ENCODE assay signal across 9 cellular contexts in the genomic region with DNA sequence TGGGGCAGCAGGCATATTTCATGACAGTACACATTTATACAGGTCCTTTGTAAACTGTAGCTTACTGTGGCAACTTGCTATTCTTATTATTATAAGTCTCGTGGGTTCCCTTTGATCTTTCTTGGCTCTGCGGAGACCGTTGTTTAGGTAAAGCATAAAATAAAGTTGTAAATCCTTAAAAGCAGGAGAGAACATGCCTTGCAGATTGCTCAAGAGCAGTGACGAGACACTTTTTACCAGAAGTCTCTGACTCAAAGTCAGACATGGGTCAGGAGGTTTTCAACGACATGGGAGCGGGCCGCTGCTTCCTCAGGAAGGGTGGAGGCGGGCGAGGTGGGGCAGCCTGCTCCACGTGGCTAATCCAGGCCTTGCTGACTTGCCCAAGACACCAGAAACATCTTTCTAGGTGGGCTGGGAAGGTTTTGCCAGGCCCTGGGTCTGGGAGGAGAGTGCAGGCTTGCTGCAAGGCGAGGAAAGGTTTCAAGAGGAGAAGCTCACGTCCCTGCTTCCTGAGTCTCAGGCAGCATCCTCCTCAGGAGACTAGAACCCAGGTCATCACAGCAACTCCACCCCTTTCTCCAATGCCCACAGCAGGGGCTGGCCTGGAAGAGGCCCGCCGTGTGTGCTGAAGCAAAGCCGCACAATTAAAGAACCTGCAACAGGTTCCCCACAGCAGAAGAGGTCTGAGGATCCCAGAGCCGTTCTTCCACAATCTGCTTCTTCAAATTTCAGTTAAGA. TPM values are rescaled to one million over a fixed set of nuclear protein-coding genes. Genes with fewer than 3 reads are reported as not detected.
DNase-seq lines count a peak whose midpoint lies in the region; ATAC-seq and FAIRE-seq lines count a peak whose summit lies in the region.
"Had no signal": no experiment of that assay in that cellular context is flagged by ENCODE, and none has a peak within 500 bp of the region (broad histone marks: within the 10 kb centered on the region; RNA-seq: fewer than 3 reads in every experiment).

No MANE protein-coding gene starts in this region.

- H3K4me3 ChIP-seq in BLaER1 treated with 17β-estradiol and CSF1 and Interleukin-3, amounts not matched to agents 10 nM and 100 nM, result peak overlapping the region in 4 of 10 experiments; percentile 9 to 42 (median 21); a peak in 3 of 20 replicates
- no peak overlapping the region for H3K4me3 ChIP-seq in naive thymus-derived CD4-positive, alpha-beta T cell (ENCODE audit: low read length)
- H3K4me3 ChIP-seq in small intestine (ENCODE audit: low read depth in 1 of 2, low read length in 2 of 2), result no peak overlapping the region

- H3K9me3 ChIP-seq in BLaER1 treated with 17β-estradiol and CSF1 and Interleukin-3, amounts not matched to agents 10 nM and 100 nM (replicated peaks in 1 of 11), result no peaks in the 10 kb centered on the region
- no peaks in the 10 kb centered on the region for H3K9me3 ChIP-seq in naive thymus-derived CD4-positive, alpha-beta T cell (ENCODE audit: control insufficient read depth in 2 of 3, low read length in 3 of 3)
- H3K9me3 ChIP-seq in small intestine (ENCODE audit: control insufficient read depth, low read depth), result no peaks in the 10 kb centered on the region

- H3K4me1 Mint-ChIP-seq in naive thymus-derived CD4-positive, alpha-beta T cell, result peaks cover 26 to 50% (median 38%) of the 10 kb centered on the region in 7 donors

- POLR2A ChIA-PET in naive thymus-derived CD4-positive, alpha-beta T cell (lab: Charles Lee), result interaction anchor here (0.9 kb wide), 1 partner anchor 131 kb away, joined by 3 read pairs; no protein-coding TSS in a partner anchor

- H3K27me3 Mint-ChIP-seq in naive thymus-derived CD4-positive, alpha-beta T cell, result peaks cover 0 to 2% (median 0%) of the 10 kb centered on the region in 5 donors

- peaks cover 0 to 49% (median 32%) of the 10 kb centered on the region in 11 experiments; a peak in 16 of 22 replicates for H3K36me3 ChIP-seq in BLaER1 treated with 17β-estradiol and CSF1 and Interleukin-3, amounts not matched to agents 10 nM and 100 nM
- no peaks in the 10 kb centered on the region for H3K36me3 ChIP-seq in naive thymus-derived CD4-positive, alpha-beta T cell (ENCODE audit: control insufficient read depth in 2 of 3, insufficient read depth in 3 of 3, low read length in 3 of 3)
- H3K36me3 ChIP-seq in small intestine (ENCODE audit: control insufficient read depth in 2 of 2, insufficient read depth in 2 of 2, low read length in 2 of 2), result peaks cover 2 to 8% of the 10 kb centered on the region in 2 donors

- H3K36me3 Mint-ChIP-seq in naive thymus-derived CD4-positive, alpha-beta T cell, result peaks cover 6 to 30% (median 10%) of the 10 kb centered on the region in 5 donors
- H3K36me3 Mint-ChIP-seq: brain had no signal

- no peaks in the 10 kb centered on the region for H3K27me3 ChIP-seq in BLaER1 treated with 17β-estradiol and CSF1 and Interleukin-3, amounts not matched to agents 10 nM and 100 nM
- no peaks in the 10 kb centered on the region for H3K27me3 ChIP-seq in naive thymus-derived CD4-positive, alpha-beta T cell (ENCODE audit: control insufficient read depth in 2 of 2, insufficient read depth in 2 of 2, low read length in 2 of 2)
- H3K27me3 ChIP-seq in small intestine (ENCODE audit: control insufficient read depth in 2 of 2, insufficient read depth in 2 of 2, low read length in 2 of 2), result no peaks in the 10 kb centered on the region

- H4K20me1 ChIP-seq in BLaER1 treated with 17β-estradiol and CSF1 and Interleukin-3, amounts not matched to agents 10 nM and 100 nM, result no peaks in the 10 kb centered on the region

- peaks cover 20 to 99% (median 78%) of the 10 kb centered on the region in 10 experiments for H3K4me1 ChIP-seq in BLaER1 treated with 17β-estradiol and CSF1 and Interleukin-3, amounts not matched to agents 10 nM and 100 nM
- H3K4me1 ChIP-seq in naive thymus-derived CD4-positive, alpha-beta T cell (ENCODE audit: control insufficient read depth in 2 of 2, insufficient read depth in 2 of 2, low read length in 2 of 2), result peaks cover 3 to 4% of the 10 kb centered on the region in 2 donors
- H3K4me1 ChIP-seq in small intestine (ENCODE audit: control insufficient read depth in 2 of 2, insufficient read depth in 1 of 2, low read depth in 1 of 2, low read length in 1 of 2), result peaks cover 0 to 4% of the 10 kb centered on the region in 2 donors

- intact Hi-C loops in naive thymus-derived CD4-positive, alpha-beta T cell (cut with micrococcal nuclease), result no loop called here

- H3K4me3 Mint-ChIP-seq in naive thymus-derived CD4-positive, alpha-beta T cell, result peak overlapping the region in 5 of 10 donors; percentile 26 to 56 (median 46)

- FAIRE-seq in small intestine (lab: Jason Lieb, UNC), result no peak

- peak overlapping the region; percentile 53 to 99 (median 95) for H3K4me2 ChIP-seq in BLaER1 treated with 17β-estradiol and CSF1 and Interleukin-3, amounts not matched to agents 10 nM and 100 nM

- peak overlapping the region; percentile 51 to 85 (median 74); a peak in 21 of 22 replicates for H3K9ac ChIP-seq in BLaER1 treated with 17β-estradiol and CSF1 and Interleukin-3, amounts not matched to agents 10 nM and 100 nM

- H3K9me3 Mint-ChIP-seq in naive thymus-derived CD4-positive, alpha-beta T cell, result no peaks in the 10 kb centered on the region
- H3K9me3 Mint-ChIP-seq: brain had no signal

- ATAC-seq in naive thymus-derived CD4-positive, alpha-beta T cell, result peak; percentile 80
- ATAC-seq in GM21390 (IDR thresholded peaks at IDR 0.05; ENCODE audit: unreplicated experiment), result no peak

- CTCF ChIA-PET in naive thymus-derived CD4-positive, alpha-beta T cell (lab: Charles Lee), result no interaction called here

- DNase-seq in NCI-H460 (ENCODE audit: extremely low read depth, low read depth) (peak; percentile 52), dedifferentiated amniotic fluid mesenchymal stem cell (ENCODE audit: extremely low spot score) (peak; percentile 18), NCI-H2081 treated with DMSO at 0.1 percent for 48 hours (lab: John Stamatoyannopoulos, UW) (no peak), small intestine (no peak), NCI-H1930 (lab: John Stamatoyannopoulos, UW) (no peak)
- peak in 1 of 9 donors; percentile 23 for DNase-seq in naive thymus-derived CD4-positive, alpha-beta T cell

- H3K27ac Mint-ChIP-seq in naive thymus-derived CD4-positive, alpha-beta T cell, result peak overlapping the region in 2 of 9 donors; percentile 19 to 81

- WGBS in small intestine, 3 donors, result 65 to 83% (median 74%) methylated on average over 16 of the region's 16 CpGs

- peak overlapping the region; percentile 75 to 97 (median 85) for H3K27ac ChIP-seq in BLaER1 treated with 17β-estradiol and CSF1 and Interleukin-3, amounts not matched to agents 10 nM and 100 nM
- no peak overlapping the region for H3K27ac ChIP-seq in naive thymus-derived CD4-positive, alpha-beta T cell (ENCODE audit: low read depth, low read length)
- H3K27ac ChIP-seq in small intestine (ENCODE audit: low read depth in 1 of 2, low read length in 1 of 2), result peak overlapping the region in 1 of 2 donors; percentile 1

RNA-seq across cellular contexts. Expression of a gene that starts 6.5 kb away (rescaled TPM):
- 12.6 and 14.5 TPM in 2 replicates for total RNA-seq in NCI-H460 (2014; rRNA removed; shearing (Covaris generic))
- 27.9 and 29.3 TPM in 2 replicates for polyA plus RNA-seq in NCI-H460 (2014; cell fraction: nucleus; rRNA removed)
- 10 to 100 TPM in 1 of 5 experiments, 1 to 10 TPM in 4; 4.9 to 16.6 (median 8.8) TPM for total RNA-seq in naive thymus-derived CD4-positive, alpha-beta T cell
- polyA plus RNA-seq in naive thymus-derived CD4-positive, alpha-beta T cell, result 1 to 10 TPM; 3.3 to 8.8 TPM
- 10 to 100 TPM; 12.2 to 42.0 (median 24.0) TPM for polyA plus RNA-seq in small intestine

RNA-seq across cellular contexts. Expression of a gene that starts 56.5 kb away (rescaled TPM):
- 0.69 and 0.92 TPM in 2 replicates for total RNA-seq in NCI-H460 (2014; rRNA removed; shearing (Covaris generic))
- polyA plus RNA-seq in NCI-H460 (2014; cell fraction: nucleus; rRNA removed), result 0.68 and 0.74 TPM in 2 replicates
- total RNA-seq in naive thymus-derived CD4-positive, alpha-beta T cell, result 1 to 10 TPM; 3.0 to 9.7 (median 7.7) TPM
- 1 to 10 TPM; 6.6 to 9.0 TPM for polyA plus RNA-seq in naive thymus-derived CD4-positive, alpha-beta T cell
- 10 to 100 TPM; 35.1 to 57.0 (median 45.3) TPM for polyA plus RNA-seq in small intestine

Comparison
In these comparisons a context has a peak if more than half of its experiments do, and no peak if none do; other contexts are left out.
1. DNase-seq: peak in NCI-H460 (single experiment) and dedifferentiated amniotic fluid mesenchymal stem cell (single experiment); none in NCI-H2081 treated with DMSO at 0.1 percent for 48 hours (single experiment), small intestine (single experiment) and NCI-H1930 (0 of 2).